In the genomic region with DNA sequence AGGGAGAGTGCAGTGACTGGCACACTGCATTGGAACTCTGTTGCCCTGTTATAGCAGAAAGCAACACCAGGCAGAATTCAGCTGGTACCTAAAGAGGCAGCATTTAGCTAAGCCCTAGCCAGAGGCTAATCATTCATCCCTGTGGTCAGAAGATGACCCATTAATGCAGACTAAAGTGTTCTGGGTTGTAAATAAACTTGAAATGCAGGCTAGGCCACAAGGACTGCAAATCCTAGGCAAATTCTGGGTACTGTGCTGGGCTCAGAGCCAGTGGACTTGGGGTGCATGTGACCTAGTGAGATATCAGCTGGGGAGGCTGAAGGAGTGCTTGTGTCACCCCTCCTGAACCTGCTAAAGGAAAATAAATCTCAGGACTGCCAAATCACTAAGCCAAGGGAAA, we compare ENCODE assay signal across 31 cellular contexts.
DNase-seq lines count a peak whose midpoint lies in the region; ATAC-seq lines count a peak whose summit lies in the region.
"Had no signal": no experiment of that assay in that cellular context is flagged by ENCODE, and none has a peak within 500 bp of the region (broad histone marks: within the 10 kb centered on the region; RNA-seq: fewer than 3 reads in every experiment).

No MANE protein-coding gene starts in this region.

- no peaks in the 10 kb centered on the region for H3K27me3 ChIP-seq in HUES6 (ENCODE audit: control insufficient read depth, insufficient read depth, low read length)
- H3K27me3 ChIP-seq: left lung, ovary, Peyer's patch had no signal

- H3K36me3 ChIP-seq in HUES6 (ENCODE audit: control insufficient read depth, insufficient read depth, low read length): no peaks in the 10 kb centered on the region
- H3K36me3 ChIP-seq: left lung, ovary, Peyer's patch had no signal

- peak overlapping the region; percentile 4 for H3K9ac ChIP-seq in HUES6 (ENCODE audit: low read length)

- peaks cover 3% of the 10 kb centered on the region; the same call in 1 of the 2 replicates for H3K9me3 ChIP-seq in HUES6 (ENCODE audit: control insufficient read depth, insufficient read depth, low read depth, low read length)
- H3K9me3 ChIP-seq: left lung, ovary, Peyer's patch had no signal

- H3K4me1 ChIP-seq in HUES6 (ENCODE audit: control insufficient read depth, insufficient read depth, low read length): peaks cover 12% of the 10 kb centered on the region; the same call in 1 of the 2 replicates
- H3K4me1 ChIP-seq: left lung, Peyer's patch had no signal

- H3K4me3 ChIP-seq in HUES6 (ENCODE audit: low read depth, low read length): no peak overlapping the region
- H3K4me3 ChIP-seq: left lung, ovary, Peyer's patch had no signal

- H3K27ac ChIP-seq in HUES6 (ENCODE audit: low read depth, low read length): no peak overlapping the region
- H3K27ac ChIP-seq: 22Rv1, left lung, ovary, Peyer's patch had no signal

- peak; percentile 61 for ATAC-seq in GM21619 (IDR thresholded peaks at IDR 0.05; ENCODE audit: unreplicated experiment)
- no peak for ATAC-seq in activated naive CD4-positive, alpha-beta T cell treated with anti-CD3 and anti-CD28 coated beads, Interleukin-2, amount 50 U/mL, for 72 hours
- no peak for ATAC-seq in HG02642 (IDR thresholded peaks at IDR 0.05; ENCODE audit: poor library complexity, unreplicated experiment)
- ATAC-seq: activated CD4-positive, CD25-positive, alpha-beta regulatory T cell treated with anti-CD3 and anti-CD28 coated beads, Interleukin-2, amount 50 U/mL, for 24 hours; esophagus mucosa; left lung; stimulated activated naive B cell treated with anti-CD40 and anti-IgM and Interleukin-4, amounts not matched to agents 10 μg/mL and 1 μg/mL and 100 μg/mL, for 72 hours had no signal

- no peaks in the 10 kb centered on the region for H3K9me3 Mint-ChIP-seq in activated naive CD4-positive, alpha-beta T cell treated with anti-CD3 and anti-CD28 coated beads, Interleukin-2, amount 50 U/mL, for 72 hours
- H3K9me3 Mint-ChIP-seq: activated CD4-positive, alpha-beta memory T cell treated with anti-CD3 and anti-CD28 coated beads for 36 hours; dendritic cell treated with granulocyte-macrophage colony-stimulating factor and Interleukin-4, amounts not matched to agents 40 ng/mL and 50 ng/mL, for 4 days; HFFc6; IgD-negative memory B cell; stimulated activated naive B cell treated with anti-CD40 and anti-IgM and Interleukin-4, amounts not matched to agents 10 μg/mL and 1 μg/mL and 100 μg/mL, for 72 hours; type B pancreatic cell had no signal

- DNase-seq in NCI-H526 (lab: John Stamatoyannopoulos, UW): peak; percentile 14 to 33
- DNase-seq in NCI-H526 treated with DMSO at 0.1 percent for 48 hours (lab: John Stamatoyannopoulos, UW): no peak
- DNase-seq in activated naive CD4-positive, alpha-beta T cell treated with anti-CD3 and anti-CD28 coated beads, Interleukin-2, amount 50 U/mL, for 72 hours (ENCODE audit: low spot score in 2 of 2): no peak
- no peak for DNase-seq in ecto neural progenitor cell (ENCODE audit: low spot score)
- no peak for DNase-seq in AG08396 (ENCODE audit: low spot score)
- DNase-seq: activated CD4-positive, alpha-beta memory T cell treated with anti-CD3 and anti-CD28 coated beads for 36 hours; activated naive CD4-positive, alpha-beta T cell; C1 segment of cervical spinal cord; foreskin fibroblast; GOT3; HFFc6; left lung; mesenchymal stem cell; NCI-H1092; NCI-H187 treated with DMSO at 0.1 percent for 48 hours; NCI-H524 treated with DMSO at 0.1 percent for 48 hours; ovary; Peyer's patch; retina; SHP77; stimulated activated naive B cell treated with anti-CD40 and anti-IgM and Interleukin-4, amounts not matched to agents 10 μg/mL and 1 μg/mL and 100 μg/mL, for 72 hours; T-helper 2 cell had no signal

- H3K27ac Mint-ChIP-seq in activated naive CD4-positive, alpha-beta T cell treated with anti-CD3 and anti-CD28 coated beads, Interleukin-2, amount 50 U/mL, for 72 hours: no peak overlapping the region
- H3K27ac Mint-ChIP-seq: activated CD4-positive, alpha-beta memory T cell treated with anti-CD3 and anti-CD28 coated beads for 36 hours; dendritic cell treated with granulocyte-macrophage colony-stimulating factor and Interleukin-4, amounts not matched to agents 40 ng/mL and 50 ng/mL, for 4 days; HFFc6; IgD-negative memory B cell; stimulated activated naive B cell treated with anti-CD40 and anti-IgM and Interleukin-4, amounts not matched to agents 10 μg/mL and 1 μg/mL and 100 μg/mL, for 72 hours; type B pancreatic cell had no signal

- no peaks in the 10 kb centered on the region for H3K36me3 Mint-ChIP-seq in activated naive CD4-positive, alpha-beta T cell treated with anti-CD3 and anti-CD28 coated beads, Interleukin-2, amount 50 U/mL, for 72 hours
- H3K36me3 Mint-ChIP-seq: activated CD4-positive, alpha-beta memory T cell treated with anti-CD3 and anti-CD28 coated beads for 36 hours; IgD-negative memory B cell; stimulated activated naive B cell treated with anti-CD40 and anti-IgM and Interleukin-4, amounts not matched to agents 10 μg/mL and 1 μg/mL and 100 μg/mL, for 72 hours; type B pancreatic cell had no signal

Comparison
In these comparisons a context has a peak if more than half of its experiments do, and no peak if none do; other contexts are left out.
1. DNase-seq: peak in NCI-H526 (2 of 2); none in NCI-H526 treated with DMSO at 0.1 percent for 48 hours (single experiment), activated naive CD4-positive, alpha-beta T cell treated with anti-CD3 and anti-CD28 coated beads, Interleukin-2, amount 50 U/mL, for 72 hours (0 of 2), ecto neural progenitor cell (single experiment) and AG08396 (single experiment).